Comparison of ENCODE assay signal across 8 cellular contexts in genomic region chr19:12791345-12792047, GRCh38. TPM values are rescaled to one million over a fixed set of nuclear protein-coding genes. Genes with fewer than 3 reads are reported as not detected.
A peak's percentile ranks its signal among the peaks of the same experiment; 100 is the strongest.
DNase-seq lines count a peak whose midpoint lies in the region; ATAC-seq, FAIRE-seq and TF ChIP-seq lines count a peak whose summit lies in the region.

TSS of gene JUNB (plus strand) at chr19:12791486. CDS start at chr19:12791772, 286 bp downstream.

- H3K4me1 Mint-ChIP-seq in CD14-positive monocyte (peaks cover 51% of the 10 kb centered on the region), mesothelial cell of epicardium (peaks cover 39% of the 10 kb centered on the region)

- H3K9me3 ChIP-seq in HUES64 (ENCODE audit: insufficient read depth, low read depth, low read length) (no peaks in the 10 kb centered on the region), OCI-LY1 (ENCODE audit: low read length) (no peaks in the 10 kb centered on the region)

- WGBS in HUES64: under 1% methylated on average over 73 of the region's 73 CpGs

- H3K9me3 Mint-ChIP-seq in CD14-positive monocyte (peaks cover 0 to 7% (median 0%) of the 10 kb centered on the region in 7 donors), mesothelial cell of epicardium (no peaks in the 10 kb centered on the region)

- no peaks in the 10 kb centered on the region for H4K20me1 ChIP-seq in OCI-LY1 (ENCODE audit: insufficient read depth, low read length)

- DNase-seq in CD14-positive monocyte (ENCODE audit: low spot score): peak; percentile 98
- DNase-seq in activated CD8-positive, alpha-beta memory T cell treated with anti-CD3 and anti-CD28 coated beads, Interleukin-2, amount 50 U/mL, for 48 hours: peak; percentile 99
- DNase-seq in mesothelial cell of epicardium (ENCODE audit: low spot score in 2 of 2, unreplicated experiment in 2 of 2): peak; percentile 89 to 95
- DNase-seq in stimulated activated CD8-positive, alpha-beta memory T cell treated with anti-CD3 and anti-CD28 coated beads, Interleukin-15, amount 100 ng/mL, for 4 hours (ENCODE audit: low read depth in 2 of 2): peak; percentile 92 to 95

- ATAC-seq in GM19397 (IDR thresholded peaks at IDR 0.05; ENCODE audit: unreplicated experiment): peak; percentile 35

- H3K9ac ChIP-seq in HUES64 (ENCODE audit: low read depth, low read length): peak within 1 kb of the TSS; percentile 87
- peak within 1 kb of the TSS; percentile 77 for H3K9ac ChIP-seq in OCI-LY1 (ENCODE audit: low read length)

- peak; percentile 62 for FAIRE-seq in endometrium (lab: Jason Lieb, UNC)

- peak within 1 kb of the TSS; percentile 73 for H3K4me3 ChIP-seq in HUES64 (ENCODE audit: low read length)
- H3K4me3 ChIP-seq in OCI-LY1 (ENCODE audit: low read depth, low read length, poor library complexity, severe bottlenecking): peak within 1 kb of the TSS; percentile 76

- peak within 1 kb of the TSS; percentile 77 for H3K4me2 ChIP-seq in OCI-LY1 (ENCODE audit: low read length)

- no peak within 1 kb of the TSS for H2AFZ ChIP-seq in OCI-LY1 (ENCODE audit: low read length)

- TF ChIP-seq CTCF in CD14-positive monocyte (IDR thresholded peaks at IDR 0.05) (no peak), OCI-LY1 (IDR thresholded peaks at IDR 0.05; ENCODE audit: low read length) (no peak), mesothelial cell of epicardium (IDR thresholded peaks at IDR 0.05; ENCODE audit: unreplicated experiment) (no peak)

- intact Hi-C loops in CD14-positive monocyte (cut with micrococcal nuclease): loop anchor here (1.0 to 10.0 kb wide), 5 partner anchors 9 to 361 kb away; partner anchors contain the start of genes CALR (in 1 of the 2), IER2 (in 1 of the 2), MAN2B1 (in 1 of the 2) and STX10 (in 1 of the 2)

- H3K4me1 ChIP-seq in HUES64 (ENCODE audit: insufficient read depth, low read length) (peaks cover 36% of the 10 kb centered on the region), OCI-LY1 (ENCODE audit: insufficient read depth, low read length, severe bottlenecking) (peaks cover 47% of the 10 kb centered on the region)

- no peaks in the 10 kb centered on the region for H3K36me3 ChIP-seq in HUES64 (ENCODE audit: insufficient read depth, low read length)
- H3K36me3 ChIP-seq in OCI-LY1 (ENCODE audit: insufficient read depth, low read length): no peaks in the 10 kb centered on the region

- H3K4me3 Mint-ChIP-seq in CD14-positive monocyte: peak within 1 kb of the TSS; percentile 95 to 98
- H3K4me3 Mint-ChIP-seq in mesothelial cell of epicardium: peak within 1 kb of the TSS; percentile 93

- H3K27me3 ChIP-seq in HUES64 (ENCODE audit: insufficient read depth, low read length): peaks cover 28% of the 10 kb centered on the region
- H3K27me3 ChIP-seq in OCI-LY1 (ENCODE audit: insufficient read depth, low read length): no peaks in the 10 kb centered on the region

- H3F3A ChIP-seq in OCI-LY1 (ENCODE audit: insufficient read depth, low read length): no peaks in the 10 kb centered on the region

- H3K27ac Mint-ChIP-seq in CD14-positive monocyte (peak within 1 kb of the TSS; percentile 99 to 100 (median 100)), mesothelial cell of epicardium (peak within 1 kb of the TSS; percentile 98)

- no peaks in the 10 kb centered on the region for H3K79me2 ChIP-seq in OCI-LY1 (ENCODE audit: insufficient read depth, low read length)

- H3K27ac ChIP-seq in HUES64 (ENCODE audit: low read depth, low read length): peak within 1 kb of the TSS; percentile 61; the same call in 1 of the 2 replicates
- peak within 1 kb of the TSS; percentile 87 for H3K27ac ChIP-seq in OCI-LY1 (ENCODE audit: low read depth, low read length, poor library complexity, severe bottlenecking)

- H3K27me3 Mint-ChIP-seq in CD14-positive monocyte (ENCODE audit: low read depth in 3 of 3): peaks cover 0 to 4% (median 1%) of the 10 kb centered on the region in 3 donors
- no peaks in the 10 kb centered on the region for H3K27me3 Mint-ChIP-seq in mesothelial cell of epicardium (ENCODE audit: low read depth)

- no peaks in the 10 kb centered on the region for H3K9me2 ChIP-seq in OCI-LY1 (ENCODE audit: low read depth, low read length)

- H3K36me3 Mint-ChIP-seq in CD14-positive monocyte (peaks cover 2 to 12% of the 10 kb centered on the region in 2 donors), mesothelial cell of epicardium (peaks cover under 1% of the 10 kb centered on the region)

RNA-seq across cellular contexts. Expression of gene JUNB, which starts in this region (rescaled TPM):
- polyA plus RNA-seq in CD14-positive monocyte: 1,000 to 10,000 TPM; 1,279 to 1,468 TPM
- 2.4 TPM for polyA plus RNA-seq in HUES64 (2013, experiment 1 of 2)
- polyA plus RNA-seq in HUES64 (2013, experiment 2 of 2): 3.6 TPM
- 160 to 169 TPM (median 164 TPM) in 3 replicates for total RNA-seq in mesothelial cell of epicardium

Comparison
In these comparisons a context has a peak if more than half of its experiments do, and no peak if none do; other contexts are left out.
1. Peak in every context shown above with its lines: DNase-seq, ATAC-seq, H3K4me3 ChIP-seq and H3K27ac ChIP-seq.